Comparison of ENCODE assay signal across 10 cellular contexts in genomic region chr6:155628315-155628714, GRCh38.
DNase-seq lines count a peak whose midpoint lies in the region; ATAC-seq and TF ChIP-seq lines count a peak whose summit lies in the region.
"Had no signal": no experiment of that assay in that cellular context is flagged by ENCODE, and none has a peak within 500 bp of the region (broad histone marks: within the 10 kb centered on the region; RNA-seq: fewer than 3 reads in every experiment).

No MANE protein-coding gene starts in this region.

- no peak overlapping the region for H3K18ac ChIP-seq in mesendoderm (ENCODE audit: low read length)

- no peak overlapping the region for H4K8ac ChIP-seq in mesendoderm (ENCODE audit: low read depth, low read length)

- H2BK120ac ChIP-seq in mesendoderm (ENCODE audit: low read depth, low read length): no peak overlapping the region

- no peak overlapping the region for H3K4me2 ChIP-seq in mesendoderm (ENCODE audit: low read length)

- no peak overlapping the region for H3K4ac ChIP-seq in mesendoderm (ENCODE audit: low read depth, low read length)

- H3K36me3 ChIP-seq in mesendoderm (ENCODE audit: control insufficient read depth, insufficient read depth, low read length): no peaks in the 10 kb centered on the region
- H3K36me3 ChIP-seq in left lung: no peaks in the 10 kb centered on the region

- peaks cover 0 to 7% of the 10 kb centered on the region in 2 donors for H3K9me3 ChIP-seq in left lung

- peak; percentile 65 for ATAC-seq in GM19397 (IDR thresholded peaks at IDR 0.05; ENCODE audit: unreplicated experiment)
- ATAC-seq in HG03108 (IDR thresholded peaks at IDR 0.05; ENCODE audit: unreplicated experiment): peak; percentile 61
- no peak for ATAC-seq in natural killer cell
- no peak for ATAC-seq in left lung
- ATAC-seq: left colon had no signal

- H3K27me3 ChIP-seq in mesendoderm (ENCODE audit: insufficient read depth, low read length, poor library complexity) (no peaks in the 10 kb centered on the region), left lung (no peaks in the 10 kb centered on the region)

- no CpG with 5 or more reads among the region's 7 CpGs for WGBS in mesendoderm (ENCODE audit: extremely low coverage, insufficient coverage, low lambda C conversion rate)

- no peak overlapping the region for H3K4me3 Mint-ChIP-seq in activated naive CD8-positive, alpha-beta T cell treated with anti-CD3 and anti-CD28 coated beads for 36 hours
- H3K4me3 Mint-ChIP-seq in natural killer cell: no peak overlapping the region

- no peak overlapping the region for H3K27ac Mint-ChIP-seq in activated naive CD8-positive, alpha-beta T cell treated with anti-CD3 and anti-CD28 coated beads for 36 hours
- H3K27ac Mint-ChIP-seq in natural killer cell: no peak overlapping the region

- no peak overlapping the region for H3K56ac ChIP-seq in mesendoderm (ENCODE audit: low read length)

- H3K27me3 Mint-ChIP-seq in activated naive CD8-positive, alpha-beta T cell treated with anti-CD3 and anti-CD28 coated beads for 36 hours: no peaks in the 10 kb centered on the region
- no peaks in the 10 kb centered on the region for H3K27me3 Mint-ChIP-seq in natural killer cell (ENCODE audit: low read depth in 2 of 2)

- no peak overlapping the region for H2BK5ac ChIP-seq in mesendoderm (ENCODE audit: low read length)

- H4K5ac ChIP-seq in mesendoderm (ENCODE audit: low read length): no peak overlapping the region

- peaks cover 4% of the 10 kb centered on the region for H3K9me3 Mint-ChIP-seq in activated naive CD8-positive, alpha-beta T cell treated with anti-CD3 and anti-CD28 coated beads for 36 hours
- H3K9me3 Mint-ChIP-seq in natural killer cell: peaks cover 9 to 10% of the 10 kb centered on the region in 2 donors

- H3K23ac ChIP-seq in mesendoderm (ENCODE audit: low read length): no peak overlapping the region

- no peak overlapping the region for H2AK5ac ChIP-seq in mesendoderm (ENCODE audit: low read length)

- H2BK15ac ChIP-seq in mesendoderm (replicated peaks; ENCODE audit: low read depth): no peak overlapping the region

- H3K9ac ChIP-seq in mesendoderm (ENCODE audit: low read length): no peak overlapping the region

- peaks cover 4% of the 10 kb centered on the region for H3K4me1 Mint-ChIP-seq in activated naive CD8-positive, alpha-beta T cell treated with anti-CD3 and anti-CD28 coated beads for 36 hours
- no peaks in the 10 kb centered on the region for H3K4me1 Mint-ChIP-seq in natural killer cell

- H3K27ac ChIP-seq in mesendoderm (ENCODE audit: low read depth, low read length) (no peak overlapping the region), left lung (no peak overlapping the region)
- H3K27ac ChIP-seq: C4-2B had no signal

- no peaks in the 10 kb centered on the region for H3K36me3 Mint-ChIP-seq in activated naive CD8-positive, alpha-beta T cell treated with anti-CD3 and anti-CD28 coated beads for 36 hours
- H3K36me3 Mint-ChIP-seq in natural killer cell: no peaks in the 10 kb centered on the region

- H3K4me3 ChIP-seq in mesendoderm (ENCODE audit: low read length) (no peak overlapping the region), left lung (no peak overlapping the region)

- peak; percentile 17 for DNase-seq in GM10266 (ENCODE audit: extremely low spot score)
- peak; percentile 20 for DNase-seq in activated naive CD8-positive, alpha-beta T cell treated with anti-CD3 and anti-CD28 coated beads for 36 hours
- DNase-seq in iPS-NIHi11 (ENCODE audit: low spot score): no peak
- DNase-seq in natural killer cell: no peak
- no peak for DNase-seq in mesendoderm
- DNase-seq in left lung: no peak
- DNase-seq: left colon had no signal

- H3K4me1 ChIP-seq in mesendoderm (ENCODE audit: control insufficient read depth, low read depth, low read length) (no peaks in the 10 kb centered on the region), left lung (no peaks in the 10 kb centered on the region)

- no peaks in the 10 kb centered on the region for H3K79me1 ChIP-seq in mesendoderm (ENCODE audit: low read length)

- TF ChIP-seq CTCF in GM10266 (IDR thresholded peaks at IDR 0.05; ENCODE audit: control insufficient read depth, insufficient read depth, low read depth, missing control alignments) (no peak), natural killer cell (IDR thresholded peaks at IDR 0.05) (no peak), left lung (IDR thresholded peaks at IDR 0.05) (no peak)

- no peaks in the 10 kb centered on the region for H3K79me2 ChIP-seq in mesendoderm (ENCODE audit: control insufficient read depth, insufficient read depth, low read length)

- intact Hi-C loops in natural killer cell (cut with micrococcal nuclease) (no loop called here), left lung (cut with DNase I) (no loop called here)

Comparison
In these comparisons a context has a peak if more than half of its experiments do, and no peak if none do; other contexts are left out.
1. DNase-seq: peak in GM10266 (single experiment) and activated naive CD8-positive, alpha-beta T cell treated with anti-CD3 and anti-CD28 coated beads for 36 hours (single experiment); none in iPS-NIHi11 (single experiment), natural killer cell (single experiment), mesendoderm (single experiment) and left lung (0 of 2).
2. ATAC-seq: peak in GM19397 (single experiment) and HG03108 (single experiment); none in natural killer cell (0 of 3) and left lung (single experiment).